ENCODE assay signal across 1 cellular context in the genomic region with DNA sequence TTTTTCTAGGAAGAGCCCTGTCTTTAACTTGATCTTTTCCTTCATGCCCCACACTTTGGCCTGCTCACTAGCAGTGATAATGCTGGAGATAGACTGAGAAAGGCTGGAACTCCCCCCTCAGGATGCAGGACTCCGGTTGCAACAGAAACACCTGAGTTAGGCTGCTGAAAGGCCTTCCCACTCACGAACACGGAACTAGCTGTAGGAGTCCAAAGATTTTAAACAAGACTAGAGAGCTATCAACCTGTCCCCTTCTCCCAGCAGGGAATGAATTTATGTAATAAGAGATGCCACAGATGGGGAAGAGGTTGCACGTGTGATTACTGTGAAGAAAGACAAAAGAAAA.
TF ChIP-seq lines count a peak whose summit lies in the region.

No MANE protein-coding gene starts in this region.

TF ChIP-seq in H1, 55 proteins besides CTCF, POLR2A, EP300 and RAD21:
- TF ChIP-seq BACH1 (IDR thresholded peaks at IDR 0.05; ENCODE audit: low read length), result no peak
- no peak for TF ChIP-seq HDAC6 (IDR thresholded peaks at IDR 0.05; ENCODE audit: low read depth, low read length)
- no peak for TF ChIP-seq TEAD4 (IDR thresholded peaks at IDR 0.05; ENCODE audit: low read depth, low read length)
- no peak for TF ChIP-seq EZH2 (IDR thresholded peaks at IDR 0.05; ENCODE audit: low read depth, low read length, severe bottlenecking)
- TF ChIP-seq, protein P1, sequence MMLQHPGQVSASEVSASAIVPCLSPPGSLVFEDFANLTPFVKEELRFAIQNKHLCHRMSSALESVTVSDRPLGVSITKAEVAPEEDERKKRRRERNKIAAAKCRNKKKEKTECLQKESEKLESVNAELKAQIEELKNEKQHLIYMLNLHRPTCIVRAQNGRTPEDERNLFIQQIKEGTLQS (IDR thresholded peaks at IDR 0.05; ENCODE audit: insufficient read depth, low read depth, low read length), result no peak
- TF ChIP-seq MAFK (IDR thresholded peaks at IDR 0.05; ENCODE audit: low read depth, low read length), result no peak
TF ChIP-seq in H1: peak in this region for 0.
